ENCODE assay signal across 8 cellular contexts in the genomic region with DNA sequence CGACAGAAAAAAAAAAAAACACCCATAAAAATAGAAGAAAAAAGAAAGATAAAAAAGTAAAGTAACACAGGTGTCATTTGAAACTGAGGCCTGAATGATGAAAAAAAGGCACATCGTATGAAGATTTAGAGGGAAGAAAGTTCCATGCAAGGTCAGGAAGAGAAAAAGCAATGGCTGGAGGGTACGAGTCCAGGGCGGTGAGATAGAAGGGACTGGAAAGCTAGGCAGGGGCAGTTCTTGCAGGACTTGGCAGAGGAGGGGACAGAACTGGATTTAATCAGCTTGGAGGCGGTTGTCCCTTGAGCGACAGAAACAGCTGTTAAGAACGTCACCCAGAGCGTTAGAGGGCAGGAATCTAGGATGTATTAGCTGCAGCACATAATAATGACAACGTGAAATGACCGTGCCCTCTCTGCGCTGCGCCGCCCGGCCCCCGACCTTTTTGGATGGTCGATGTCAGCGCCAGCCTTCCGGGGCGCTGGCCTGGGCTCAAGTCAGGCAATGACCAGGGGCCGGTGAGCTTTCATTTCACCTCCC. TPM values are rescaled to one million over a fixed set of nuclear protein-coding genes. Genes with fewer than 3 reads are reported as not detected.
DNase-seq lines count a peak whose midpoint lies in the region; ATAC-seq and TF ChIP-seq lines count a peak whose summit lies in the region.

No MANE protein-coding gene starts in this region.

- peaks cover 29% of the 10 kb centered on the region for H3K4me1 Mint-ChIP-seq in stimulated activated naive CD8-positive, alpha-beta T cell treated with anti-CD3 and anti-CD28 coated beads, Interleukin-15, amount 100 ng/mL, for 72 hours

- peak; percentile 33 for ATAC-seq in GM19025 (IDR thresholded peaks at IDR 0.05; ENCODE audit: low read depth, unreplicated experiment)
- ATAC-seq in HG03139 (IDR thresholded peaks at IDR 0.05; ENCODE audit: unreplicated experiment), result peak; percentile 10
- ATAC-seq in stimulated activated naive CD8-positive, alpha-beta T cell treated with anti-CD3 and anti-CD28 coated beads, Interleukin-15, amount 100 ng/mL, for 72 hours, result peak; percentile 55

- H3K9me2 ChIP-seq in PC-9 (ENCODE audit: insufficient read depth), result no peaks in the 10 kb centered on the region

- intact Hi-C loops in PC-9 (cut with micrococcal nuclease; ENCODE audit: unreplicated experiment), result loop anchor here (5.0 kb wide), 2 partner anchors 60 to 80 kb away; partner anchors contain the start of gene RHOF

- H3K79me2 ChIP-seq in PC-9 (ENCODE audit: low read depth), result peaks cover 21% of the 10 kb centered on the region

- no peak for TF ChIP-seq CTCF in PC-9 (conservative IDR thresholded peaks at IDR 0.05)
- TF ChIP-seq CTCF in kidney epithelial cell (IDR thresholded peaks at IDR 0.05; ENCODE audit: insufficient read depth, low read length, poor library complexity, severe bottlenecking), result no peak

- H3K36me3 ChIP-seq in BLaER1, result peaks cover 14% of the 10 kb centered on the region
- H3K36me3 ChIP-seq in PC-9 (ENCODE audit: low read depth), result no peaks in the 10 kb centered on the region
- no peaks in the 10 kb centered on the region for H3K36me3 ChIP-seq in kidney epithelial cell (ENCODE audit: control insufficient read depth, insufficient read depth, low read length)

- H3K4me3 Mint-ChIP-seq in stimulated activated naive CD8-positive, alpha-beta T cell treated with anti-CD3 and anti-CD28 coated beads, Interleukin-15, amount 100 ng/mL, for 72 hours, result peak overlapping the region; percentile 93 to 99

- BruUV-seq in PC-9 (replicated peaks; lab: Mats Ljungman, UMichigan), result TSS peak; percentile 72

- H3K27me3 ChIP-seq in BLaER1 (no peaks in the 10 kb centered on the region), PC-9 (ENCODE audit: insufficient read depth, low read depth) (no peaks in the 10 kb centered on the region), kidney epithelial cell (ENCODE audit: control insufficient read depth, insufficient read depth, low read length) (no peaks in the 10 kb centered on the region)

- peak overlapping the region; percentile 86 for H2AFZ ChIP-seq in PC-9

- POLR2A ChIA-PET in PC-9 (lab: Charles Lee; ENCODE audit: unreplicated experiment), result interaction anchor here (0.6 to 0.8 kb wide), 2 partner anchors 63 to 91 kb away, joined by 4 to 5 read pairs; no protein-coding TSS in a partner anchor

- H3K27ac ChIP-seq in BLaER1, result 0 out of 2 replicates have a peak overlapping the region, but pooled peaks have one; percentile 41
- peak overlapping the region; percentile 40; the same call in 1 of the 2 replicates for H3K27ac ChIP-seq in PC-9
- peak overlapping the region; percentile 44 for H3K27ac ChIP-seq in caudate nucleus (ENCODE audit: low read depth, low read length)

- H3K4me2 ChIP-seq in BLaER1, result peak overlapping the region; percentile 100
- H3K4me2 ChIP-seq in PC-9, result peak overlapping the region; percentile 95

- DNase-seq in PC-9 (peak in 1 of 2 experiments; percentile 39), caudate nucleus (lab: John Stamatoyannopoulos, UW) (peak in 10 of 61 donors; percentile 21 to 65 (median 44)), kidney epithelial cell (ENCODE audit: low read depth) (no peak), DMS114 treated with DMSO at 0.1 percent for 48 hours (lab: John Stamatoyannopoulos, UW; ENCODE audit: unreplicated experiment) (no peak)
- peak in 1 of 2 donors; percentile 24 for DNase-seq in stimulated activated naive CD8-positive, alpha-beta T cell treated with anti-CD3 and anti-CD28 coated beads, Interleukin-15, amount 100 ng/mL, for 72 hours

- H4K20me1 ChIP-seq in BLaER1 (peaks cover 38% of the 10 kb centered on the region), PC-9 (ENCODE audit: insufficient read depth) (no peaks in the 10 kb centered on the region)

- peaks cover 40% of the 10 kb centered on the region for H3K4me1 ChIP-seq in BLaER1
- H3K4me1 ChIP-seq in PC-9 (replicated peaks; ENCODE audit: insufficient read depth), result peaks cover 31% of the 10 kb centered on the region

- peaks cover 34% of the 10 kb centered on the region for H3F3A ChIP-seq in PC-9 (ENCODE audit: insufficient read depth, low read depth)

- CTCF ChIA-PET in PC-9 (lab: Charles Lee), result interaction anchor here (0.5 to 0.6 kb wide), 2 partner anchors 62 to 100 kb away, joined by 5 to 11 read pairs; no protein-coding TSS in a partner anchor

- no peaks in the 10 kb centered on the region for H3K9me3 Mint-ChIP-seq in stimulated activated naive CD8-positive, alpha-beta T cell treated with anti-CD3 and anti-CD28 coated beads, Interleukin-15, amount 100 ng/mL, for 72 hours

- H3K9me3 ChIP-seq in BLaER1 (no peaks in the 10 kb centered on the region), PC-9 (ENCODE audit: insufficient read depth, low read depth) (no peaks in the 10 kb centered on the region)

- H3K9ac ChIP-seq in BLaER1, result peak overlapping the region; percentile 84

- H3K4me3 ChIP-seq in BLaER1 (peak overlapping the region; percentile 99), PC-9 (peak overlapping the region; percentile 77), kidney epithelial cell (ENCODE audit: low read depth, low read length) (peak overlapping the region; percentile 78)

- H3K27me3 Mint-ChIP-seq in stimulated activated naive CD8-positive, alpha-beta T cell treated with anti-CD3 and anti-CD28 coated beads, Interleukin-15, amount 100 ng/mL, for 72 hours, result no peaks in the 10 kb centered on the region

- peak overlapping the region; percentile 95 for H3K27ac Mint-ChIP-seq in stimulated activated naive CD8-positive, alpha-beta T cell treated with anti-CD3 and anti-CD28 coated beads, Interleukin-15, amount 100 ng/mL, for 72 hours

RNA-seq across cellular contexts. Expression of gene TMEM120B, which starts 0.6 kb away (rescaled TPM):
- total RNA-seq in PC-9 (2021), result 10.3 and 12.4 TPM in 2 replicates
- total RNA-seq in kidney epithelial cell, result 8.8 and 8.9 TPM in 2 replicates

RNA-seq across cellular contexts. Expression of gene MORN3, which starts 42.5 kb away (rescaled TPM):
- total RNA-seq in PC-9 (2021) (1.8 and 2.9 TPM in 2 replicates), kidney epithelial cell (0.89 and 1.3 TPM in 2 replicates)
